In the genomic region with DNA sequence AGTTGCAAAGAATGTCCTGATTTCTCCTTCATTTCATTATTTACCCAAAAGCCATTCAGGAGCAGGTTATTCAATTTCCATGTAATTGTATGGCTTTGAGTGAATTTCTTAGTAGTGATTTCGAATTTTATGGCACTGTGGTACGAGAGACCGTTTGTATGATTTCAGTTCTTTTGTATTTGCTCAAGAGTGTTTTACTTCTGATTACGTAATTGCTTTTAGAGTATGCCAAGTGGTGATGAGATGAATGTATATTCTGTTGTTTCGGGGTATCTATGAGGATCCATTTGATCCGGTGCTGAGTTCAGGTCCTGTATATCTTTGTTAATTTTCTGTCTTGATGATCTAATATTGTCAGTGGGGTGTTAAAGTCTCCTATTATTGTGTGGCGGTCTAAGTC, we compare ENCODE assay signal across 9 cellular contexts. TPM values are rescaled to one million over a fixed set of nuclear protein-coding genes. Genes with fewer than 3 reads are reported as not detected.
"Had no signal": no experiment of that assay in that cellular context is flagged by ENCODE, and none has a peak within 500 bp of the region (broad histone marks: within the 10 kb centered on the region; RNA-seq: fewer than 3 reads in every experiment).

No MANE protein-coding gene starts in this region.

- FAIRE-seq: G401.6, GM12878, GM12891, GM12892, GM18507, GM19239 had no signal

- H3K4me3 ChIP-seq: GM12878 had no signal

- ATAC-seq: GM12878 had no signal

- DNase-seq: GDM1, GF-D8 had no signal

RNA-seq across cellular contexts. Expression of a gene that starts 41.2 kb away (rescaled TPM):
- total RNA-seq: G401, GM12878 had no signal
